2 cellular contexts compared by ENCODE assay signal in the genomic region with DNA sequence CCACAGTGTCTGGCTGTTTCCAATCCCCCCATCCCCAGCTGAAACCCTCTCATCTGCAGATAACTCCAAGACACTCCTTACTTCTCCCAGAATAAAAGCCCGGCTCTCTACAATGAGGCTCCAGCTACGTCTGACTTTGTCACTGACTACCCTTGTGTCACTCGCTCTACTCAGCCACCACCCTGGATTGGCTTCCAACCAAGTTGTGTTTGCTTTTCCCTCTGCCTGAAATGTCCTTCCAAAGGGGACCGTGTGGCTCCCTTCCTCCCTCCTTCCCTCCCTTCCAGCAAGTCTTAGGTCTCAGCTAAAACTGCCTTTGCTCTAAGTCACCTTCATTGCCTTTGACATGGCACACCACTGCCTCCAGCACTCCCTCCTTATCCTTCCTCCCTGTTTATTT.
TF ChIP-seq lines count a peak whose summit lies in the region.

No MANE protein-coding gene starts in this region.

TF ChIP-seq in K562, 482 proteins besides CTCF, POLR2A, EP300 and RAD21 (continued from another document):
- TF ChIP-seq, protein P1, sequence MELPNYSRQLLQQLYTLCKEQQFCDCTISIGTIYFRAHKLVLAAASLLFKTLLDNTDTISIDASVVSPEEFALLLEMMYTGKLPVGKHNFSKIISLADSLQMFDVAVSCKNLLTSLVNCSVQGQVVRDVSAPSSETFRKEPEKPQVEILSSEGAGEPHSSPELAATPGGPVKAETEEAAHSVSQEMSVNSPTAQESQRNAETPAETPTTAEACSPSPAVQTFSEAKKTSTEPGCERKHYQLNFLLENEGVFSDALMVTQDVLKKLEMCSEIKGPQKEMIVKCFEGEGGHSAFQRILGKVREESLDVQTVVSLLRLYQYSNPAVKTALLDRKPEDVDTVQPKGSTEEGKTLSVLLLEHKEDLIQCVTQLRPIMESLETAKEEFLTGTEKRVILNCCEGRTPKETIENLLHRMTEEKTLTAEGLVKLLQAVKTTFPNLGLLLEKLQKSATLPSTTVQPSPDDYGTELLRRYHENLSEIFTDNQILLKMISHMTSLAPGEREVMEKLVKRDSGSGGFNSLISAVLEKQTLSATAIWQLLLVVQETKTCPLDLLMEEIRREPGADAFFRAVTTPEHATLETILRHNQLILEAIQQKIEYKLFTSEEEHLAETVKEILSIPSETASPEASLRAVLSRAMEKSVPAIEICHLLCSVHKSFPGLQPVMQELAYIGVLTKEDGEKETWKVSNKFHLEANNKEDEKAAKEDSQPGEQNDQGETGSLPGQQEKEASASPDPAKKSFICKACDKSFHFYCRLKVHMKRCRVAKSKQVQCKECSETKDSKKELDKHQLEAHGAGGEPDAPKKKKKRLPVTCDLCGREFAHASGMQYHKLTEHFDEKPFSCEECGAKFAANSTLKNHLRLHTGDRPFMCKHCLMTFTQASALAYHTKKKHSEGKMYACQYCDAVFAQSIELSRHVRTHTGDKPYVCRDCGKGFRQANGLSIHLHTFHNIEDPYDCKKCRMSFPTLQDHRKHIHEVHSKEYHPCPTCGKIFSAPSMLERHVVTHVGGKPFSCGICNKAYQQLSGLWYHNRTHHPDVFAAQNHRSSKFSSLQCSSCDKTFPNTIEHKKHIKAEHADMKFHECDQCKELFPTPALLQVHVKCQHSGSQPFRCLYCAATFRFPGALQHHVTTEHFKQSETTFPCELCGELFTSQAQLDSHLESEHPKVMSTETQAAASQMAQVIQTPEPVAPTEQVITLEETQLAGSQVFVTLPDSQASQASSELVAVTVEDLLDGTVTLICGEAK (IDR thresholded peaks at IDR 0.05) = no peak
- TF ChIP-seq, protein P1 (CRISPR knock-in tag; IDR thresholded peaks at IDR 0.05) = no peak
- TF ChIP-seq XRCC3 (IDR thresholded peaks at IDR 0.05) (no peak), DMBX1 (CRISPR knock-in tag; IDR thresholded peaks at IDR 0.05; ENCODE audit: borderline replicate concordance) (no peak), CHD2 (IDR thresholded peaks at IDR 0.05; ENCODE audit: low read depth, low read length) (no peak), COPS2 (conservative IDR thresholded peaks at IDR 0.05) (no peak)
TF ChIP-seq in K562: peak in this region for 0.

TF ChIP-seq in liver, 16 proteins besides CTCF, POLR2A, EP300 and RAD21 (continued from another document):
- TF ChIP-seq, protein P2, sequence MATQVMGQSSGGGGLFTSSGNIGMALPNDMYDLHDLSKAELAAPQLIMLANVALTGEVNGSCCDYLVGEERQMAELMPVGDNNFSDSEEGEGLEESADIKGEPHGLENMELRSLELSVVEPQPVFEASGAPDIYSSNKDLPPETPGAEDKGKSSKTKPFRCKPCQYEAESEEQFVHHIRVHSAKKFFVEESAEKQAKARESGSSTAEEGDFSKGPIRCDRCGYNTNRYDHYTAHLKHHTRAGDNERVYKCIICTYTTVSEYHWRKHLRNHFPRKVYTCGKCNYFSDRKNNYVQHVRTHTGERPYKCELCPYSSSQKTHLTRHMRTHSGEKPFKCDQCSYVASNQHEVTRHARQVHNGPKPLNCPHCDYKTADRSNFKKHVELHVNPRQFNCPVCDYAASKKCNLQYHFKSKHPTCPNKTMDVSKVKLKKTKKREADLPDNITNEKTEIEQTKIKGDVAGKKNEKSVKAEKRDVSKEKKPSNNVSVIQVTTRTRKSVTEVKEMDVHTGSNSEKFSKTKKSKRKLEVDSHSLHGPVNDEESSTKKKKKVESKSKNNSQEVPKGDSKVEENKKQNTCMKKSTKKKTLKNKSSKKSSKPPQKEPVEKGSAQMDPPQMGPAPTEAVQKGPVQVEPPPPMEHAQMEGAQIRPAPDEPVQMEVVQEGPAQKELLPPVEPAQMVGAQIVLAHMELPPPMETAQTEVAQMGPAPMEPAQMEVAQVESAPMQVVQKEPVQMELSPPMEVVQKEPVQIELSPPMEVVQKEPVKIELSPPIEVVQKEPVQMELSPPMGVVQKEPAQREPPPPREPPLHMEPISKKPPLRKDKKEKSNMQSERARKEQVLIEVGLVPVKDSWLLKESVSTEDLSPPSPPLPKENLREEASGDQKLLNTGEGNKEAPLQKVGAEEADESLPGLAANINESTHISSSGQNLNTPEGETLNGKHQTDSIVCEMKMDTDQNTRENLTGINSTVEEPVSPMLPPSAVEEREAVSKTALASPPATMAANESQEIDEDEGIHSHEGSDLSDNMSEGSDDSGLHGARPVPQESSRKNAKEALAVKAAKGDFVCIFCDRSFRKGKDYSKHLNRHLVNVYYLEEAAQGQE (IDR thresholded peaks at IDR 0.05) = peak; percentile 49
- TF ChIP-seq, protein P3, sequence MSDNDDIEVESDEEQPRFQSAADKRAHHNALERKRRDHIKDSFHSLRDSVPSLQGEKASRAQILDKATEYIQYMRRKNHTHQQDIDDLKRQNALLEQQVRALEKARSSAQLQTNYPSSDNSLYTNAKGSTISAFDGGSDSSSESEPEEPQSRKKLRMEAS (IDR thresholded peaks at IDR 0.05) = no peak
- TF ChIP-seq EGR1 (IDR thresholded peaks at IDR 0.05; ENCODE audit: low read depth in 2 of 2) (no peak), FOXA2 (IDR thresholded peaks at IDR 0.05) (peak; percentile 20), RXRA (IDR thresholded peaks at IDR 0.05) (peak in 1 of 2 donors; percentile 45), GABPA (IDR thresholded peaks at IDR 0.05 in 1 of 2, conservative IDR thresholded peaks at IDR 0.05 in 1 of 2) (no peak), TAF1 (conservative IDR thresholded peaks at IDR 0.05) (no peak), JUND (IDR thresholded peaks at IDR 0.05) (no peak), FOXA1 (IDR thresholded peaks at IDR 0.05) (no peak), HNF4G (IDR thresholded peaks at IDR 0.05) (no peak), NR2F2 (IDR thresholded peaks at IDR 0.05) (no peak), HNF4A (conservative IDR thresholded peaks at IDR 0.05) (peak; percentile 29), SP1 (IDR thresholded peaks at IDR 0.05) (peak; percentile 49)
- TF ChIP-seq, protein P4, sequence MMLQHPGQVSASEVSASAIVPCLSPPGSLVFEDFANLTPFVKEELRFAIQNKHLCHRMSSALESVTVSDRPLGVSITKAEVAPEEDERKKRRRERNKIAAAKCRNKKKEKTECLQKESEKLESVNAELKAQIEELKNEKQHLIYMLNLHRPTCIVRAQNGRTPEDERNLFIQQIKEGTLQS (IDR thresholded peaks at IDR 0.05) = no peak
- TF ChIP-seq, protein P5, sequence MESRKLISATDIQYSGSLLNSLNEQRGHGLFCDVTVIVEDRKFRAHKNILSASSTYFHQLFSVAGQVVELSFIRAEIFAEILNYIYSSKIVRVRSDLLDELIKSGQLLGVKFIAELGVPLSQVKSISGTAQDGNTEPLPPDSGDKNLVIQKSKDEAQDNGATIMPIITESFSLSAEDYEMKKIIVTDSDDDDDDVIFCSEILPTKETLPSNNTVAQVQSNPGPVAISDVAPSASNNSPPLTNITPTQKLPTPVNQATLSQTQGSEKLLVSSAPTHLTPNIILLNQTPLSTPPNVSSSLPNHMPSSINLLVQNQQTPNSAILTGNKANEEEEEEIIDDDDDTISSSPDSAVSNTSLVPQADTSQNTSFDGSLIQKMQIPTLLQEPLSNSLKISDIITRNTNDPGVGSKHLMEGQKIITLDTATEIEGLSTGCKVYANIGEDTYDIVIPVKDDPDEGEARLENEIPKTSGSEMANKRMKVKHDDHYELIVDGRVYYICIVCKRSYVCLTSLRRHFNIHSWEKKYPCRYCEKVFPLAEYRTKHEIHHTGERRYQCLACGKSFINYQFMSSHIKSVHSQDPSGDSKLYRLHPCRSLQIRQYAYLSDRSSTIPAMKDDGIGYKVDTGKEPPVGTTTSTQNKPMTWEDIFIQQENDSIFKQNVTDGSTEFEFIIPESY (IDR thresholded peaks at IDR 0.05) = no peak
TF ChIP-seq in liver: peak in this region for 6.
